ENCODE assay signal across 3 cellular contexts in genomic region chr2:216349366-216349765, GRCh38.
TF ChIP-seq lines count a peak whose summit lies in the region.

No MANE protein-coding gene starts in this region.

TF ChIP-seq in GM23338, 12 proteins besides CTCF, POLR2A, EP300 and RAD21 (continued from another document):
- TF ChIP-seq ZNF462 (CRISPR knock-in tag; IDR thresholded peaks at IDR 0.05) = peak; percentile 59; the same call in 1 of the 2 replicates

TF ChIP-seq in WTC11, 78 proteins besides CTCF, POLR2A, EP300 and RAD21 (continued from another document):
- TF ChIP-seq CREM (CRISPR knock-in tag; IDR thresholded peaks at IDR 0.05) = no peak
- no peak for TF ChIP-seq GRHL2 (CRISPR knock-in tag; IDR thresholded peaks at IDR 0.05; ENCODE audit: insufficient replicate concordance, severe bottlenecking)
- TF ChIP-seq MLX (CRISPR knock-in tag; IDR thresholded peaks at IDR 0.05) = no peak
- 0 out of 2 replicates have a peak, but pooled peaks have one; percentile 25 for TF ChIP-seq MAX (CRISPR knock-in tag; IDR thresholded peaks at IDR 0.05)
- TF ChIP-seq ZNF396 (CRISPR knock-in tag; IDR thresholded peaks at IDR 0.05; ENCODE audit: borderline replicate concordance) = no peak
- peak; percentile 65; the same call in 1 of the 2 replicates for TF ChIP-seq USF1 (CRISPR knock-in tag; IDR thresholded peaks at IDR 0.05)
- TF ChIP-seq ETV6 (CRISPR knock-in tag; IDR thresholded peaks at IDR 0.05) = no peak
- TF ChIP-seq ZNF512 (CRISPR knock-in tag; IDR thresholded peaks at IDR 0.05; ENCODE audit: borderline replicate concordance) = no peak
- TF ChIP-seq JUN (CRISPR knock-in tag; IDR thresholded peaks at IDR 0.05) = no peak
- no peak for TF ChIP-seq MYBL2 (CRISPR knock-in tag; IDR thresholded peaks at IDR 0.05)
- no peak for TF ChIP-seq ELF4 (CRISPR knock-in tag; IDR thresholded peaks at IDR 0.05; ENCODE audit: low read depth)
- TF ChIP-seq PRRX2 (CRISPR knock-in tag; IDR thresholded peaks at IDR 0.05) = 0 out of 2 replicates have a peak, but pooled peaks have one; percentile 51
- no peak for TF ChIP-seq FOXP4 (CRISPR knock-in tag; IDR thresholded peaks at IDR 0.05)
- TF ChIP-seq USF2 (CRISPR knock-in tag; IDR thresholded peaks at IDR 0.05) = peak; percentile 76

TF ChIP-seq in HepG2, 621 proteins besides CTCF, POLR2A, EP300 and RAD21 (continued from another document):
- TF ChIP-seq ZNF253 (CRISPR knock-in tag; IDR thresholded peaks at IDR 0.05; ENCODE audit: borderline replicate concordance) = no peak
- no peak for TF ChIP-seq ZBTB14 (CRISPR knock-in tag; IDR thresholded peaks at IDR 0.05)
- TF ChIP-seq RFX1 (IDR thresholded peaks at IDR 0.05) = no peak
- no peak for TF ChIP-seq ZUFSP (CRISPR knock-in tag; IDR thresholded peaks at IDR 0.05; ENCODE audit: borderline replicate concordance)
- no peak for TF ChIP-seq ZMYM3 (CRISPR knock-in tag; IDR thresholded peaks at IDR 0.05)
- no peak for TF ChIP-seq ZFP62 (CRISPR knock-in tag; IDR thresholded peaks at IDR 0.05)
- TF ChIP-seq MATR3 (CRISPR knock-in tag; IDR thresholded peaks at IDR 0.05) = no peak
- no peak for TF ChIP-seq ZNF7 (CRISPR knock-in tag; IDR thresholded peaks at IDR 0.05)
- no peak for TF ChIP-seq NBN (conservative IDR thresholded peaks at IDR 0.05)
- TF ChIP-seq STAG1 (CRISPR knock-in tag; IDR thresholded peaks at IDR 0.05) = no peak
- TF ChIP-seq FOXO1 (CRISPR knock-in tag; IDR thresholded peaks at IDR 0.05) = no peak
- TF ChIP-seq BCL6 (CRISPR knock-in tag; IDR thresholded peaks at IDR 0.05) = no peak
- TF ChIP-seq CEBPG (CRISPR knock-in tag; IDR thresholded peaks at IDR 0.05) = no peak
